In genomic region chr10:71623986-71624291, GRCh38 we compare ENCODE assay signal across 18 cellular contexts.
"Had no signal": no experiment of that assay in that cellular context is flagged by ENCODE, and none has a peak within 500 bp of the region (broad histone marks: within the 10 kb centered on the region; RNA-seq: fewer than 3 reads in every experiment).

No MANE protein-coding gene starts in this region.

- H3K4me3 ChIP-seq: coronary artery, lower lobe of right lung, thyroid gland had no signal

- ATAC-seq: activated CD4-positive, CD25-positive, alpha-beta regulatory T cell treated with anti-CD3 and anti-CD28 coated beads, Interleukin-2, amount 50 U/mL, for 24 hours; natural killer cell treated with Interleukin-12 subunit alpha and Interleukin-12 subunit beta and Interleukin-15 and Interleukin-18, amount 100 ng/mL, for 72 hours had no signal

- H3K36me3 Mint-ChIP-seq: brain; mesothelial cell of epicardium; natural killer cell treated with Interleukin-12 subunit alpha and Interleukin-12 subunit beta and Interleukin-15 and Interleukin-18, amount 100 ng/mL, for 72 hours had no signal

- H3K36me3 ChIP-seq: lower lobe of right lung, thyroid gland had no signal

- H3K9me3 Mint-ChIP-seq: activated CD4-positive, alpha-beta T cell treated with anti-CD3 and anti-CD28 coated beads, Interleukin-2, amount 10 ng/mL, durations not matched to agents 7 days and 5 days; activated naive CD4-positive, alpha-beta T cell treated with anti-CD3 and anti-CD28 coated beads for 36 hours; activated T-cell treated with anti-CD3 and anti-CD28 coated beads, Interleukin-2, amount 50 U/mL, for 24 hours; mesothelial cell of epicardium; natural killer cell treated with Interleukin-12 subunit alpha and Interleukin-12 subunit beta and Interleukin-15 and Interleukin-18, amount 100 ng/mL, for 72 hours; T-helper 1 cell treated with Interleukin-12 subunit alpha and Interleukin-12 subunit beta and Interleukin-4 antibody, amounts not matched to agents 30 μg/mL and 1 μg/mL, for 36 hours had no signal

- H3K27ac Mint-ChIP-seq: activated CD4-positive, alpha-beta T cell treated with anti-CD3 and anti-CD28 coated beads, Interleukin-2, amount 10 ng/mL, durations not matched to agents 7 days and 5 days; activated CD8-positive, alpha-beta T cell treated with anti-CD3 and anti-CD28 coated beads, Interleukin-2, amount 10 ng/mL, durations not matched to agents 7 days and 5 days; activated naive CD4-positive, alpha-beta T cell treated with anti-CD3 and anti-CD28 coated beads for 36 hours; activated T-cell treated with anti-CD3 and anti-CD28 coated beads, Interleukin-2, amount 50 U/mL, for 24 hours; mesothelial cell of epicardium; natural killer cell treated with Interleukin-12 subunit alpha and Interleukin-12 subunit beta and Interleukin-15 and Interleukin-18, amount 100 ng/mL, for 72 hours; T-helper 1 cell treated with Interleukin-12 subunit alpha and Interleukin-12 subunit beta and Interleukin-4 antibody, amounts not matched to agents 30 μg/mL and 1 μg/mL, for 36 hours had no signal

- H3K27me3 Mint-ChIP-seq: brain; natural killer cell treated with Interleukin-12 subunit alpha and Interleukin-12 subunit beta and Interleukin-15 and Interleukin-18, amount 100 ng/mL, for 72 hours had no signal

- DNase-seq: activated T-cell treated with anti-CD3 and anti-CD28 coated beads, Interleukin-2, amount 50 U/mL, for 24 hours; central memory CD4-positive, alpha-beta T cell; lower lobe of right lung; occipital lobe; stimulated activated CD4-positive, alpha-beta T cell treated with anti-CD3 and anti-CD28 coated beads, Interleukin-12 subunit alpha, Interleukin-12 subunit beta, amount 100 ng/mL, for 4 hours; stimulated activated CD4-positive, alpha-beta T cell treated with anti-CD3 and anti-CD28 coated beads, Interleukin-1b, Interleukin-23, amount 100 ng/mL, for 48 hours; stimulated activated CD8-positive, alpha-beta memory T cell treated with anti-CD3 and anti-CD28 coated beads, Interleukin-4, amount 100 ng/mL, for 48 hours; stimulated activated naive CD4-positive, alpha-beta T cell treated with Interleukin-2 at 50 U/mL for 16 hours had no signal

- H3K27me3 ChIP-seq: thyroid gland had no signal

- H3K27ac ChIP-seq: coronary artery had no signal

- H3K9me3 ChIP-seq: lower lobe of right lung, thyroid gland had no signal

- H3K4me1 Mint-ChIP-seq: activated CD4-positive, alpha-beta T cell treated with anti-CD3 and anti-CD28 coated beads, Interleukin-2, amount 10 ng/mL, durations not matched to agents 7 days and 5 days had no signal

- H3K4me3 Mint-ChIP-seq: activated CD4-positive, alpha-beta T cell treated with anti-CD3 and anti-CD28 coated beads, Interleukin-2, amount 10 ng/mL, durations not matched to agents 7 days and 5 days; activated CD8-positive, alpha-beta T cell treated with anti-CD3 and anti-CD28 coated beads, Interleukin-2, amount 10 ng/mL, durations not matched to agents 7 days and 5 days; activated naive CD4-positive, alpha-beta T cell treated with anti-CD3 and anti-CD28 coated beads for 36 hours; activated T-cell treated with anti-CD3 and anti-CD28 coated beads, Interleukin-2, amount 50 U/mL, for 24 hours; brain; mesothelial cell of epicardium; natural killer cell treated with Interleukin-12 subunit alpha and Interleukin-12 subunit beta and Interleukin-15 and Interleukin-18, amount 100 ng/mL, for 72 hours; T-helper 1 cell treated with Interleukin-12 subunit alpha and Interleukin-12 subunit beta and Interleukin-4 antibody, amounts not matched to agents 30 μg/mL and 1 μg/mL, for 36 hours had no signal
